ENCODE assay signal across 19 cellular contexts in genomic region chr5:88756953-88757352, GRCh38.
"Had no signal": no experiment of that assay in that cellular context is flagged by ENCODE, and none has a peak within 500 bp of the region (broad histone marks: within the 10 kb centered on the region; RNA-seq: fewer than 3 reads in every experiment).

No MANE protein-coding gene starts in this region.

- H3K4me1 ChIP-seq: foreskin keratinocyte, transverse colon had no signal

- ATAC-seq: foreskin keratinocyte; natural killer cell treated with Interleukin-12 subunit alpha and Interleukin-12 subunit beta and Interleukin-15 and Interleukin-18, amount 100 ng/mL, for 72 hours; stimulated activated naive CD8-positive, alpha-beta T cell treated with anti-CD3 and anti-CD28 coated beads, Interleukin-15, Interleukin-2, amounts not matched to agents 100 U/mL and 50 U/mL, for 24 hours had no signal

- H3K4me1 Mint-ChIP-seq: activated CD4-positive, alpha-beta memory T cell treated with anti-CD3 and anti-CD28 coated beads, Interleukin-2, amount 10 ng/mL, durations not matched to agents 7 days and 5 days; activated naive CD4-positive, alpha-beta T cell treated with anti-CD3 and anti-CD28 coated beads, Interleukin-2, amount 50 U/mL, for 24 hours had no signal

- H3K4me3 Mint-ChIP-seq: activated CD4-positive, alpha-beta memory T cell treated with anti-CD3 and anti-CD28 coated beads, Interleukin-2, amount 10 ng/mL, durations not matched to agents 7 days and 5 days; activated naive CD4-positive, alpha-beta T cell treated with anti-CD3 and anti-CD28 coated beads, Interleukin-2, amount 50 U/mL, for 24 hours; brain; central memory CD8-positive, alpha-beta T cell; natural killer cell treated with Interleukin-12 subunit alpha and Interleukin-12 subunit beta and Interleukin-15 and Interleukin-18, amount 100 ng/mL, for 72 hours had no signal

- H3K27ac Mint-ChIP-seq: activated CD4-positive, alpha-beta memory T cell treated with anti-CD3 and anti-CD28 coated beads, Interleukin-2, amount 10 ng/mL, durations not matched to agents 7 days and 5 days; activated naive CD4-positive, alpha-beta T cell treated with anti-CD3 and anti-CD28 coated beads, Interleukin-2, amount 50 U/mL, for 24 hours; brain; natural killer cell treated with Interleukin-12 subunit alpha and Interleukin-12 subunit beta and Interleukin-15 and Interleukin-18, amount 100 ng/mL, for 72 hours had no signal

- H3K27ac ChIP-seq: foreskin keratinocyte, transverse colon had no signal

- H3K36me3 Mint-ChIP-seq: activated naive CD4-positive, alpha-beta T cell treated with anti-CD3 and anti-CD28 coated beads, Interleukin-2, amount 50 U/mL, for 24 hours; natural killer cell treated with Interleukin-12 subunit alpha and Interleukin-12 subunit beta and Interleukin-15 and Interleukin-18, amount 100 ng/mL, for 72 hours had no signal

- DNase-seq: activated CD4-positive, alpha-beta memory T cell treated with anti-CD3 and anti-CD28 coated beads, Interleukin-2, amount 10 ng/mL, durations not matched to agents 7 days and 5 days; activated CD4-positive, alpha-beta T cell treated with anti-CD3 and anti-CD28 coated beads for 4 hours; activated effector memory CD4-positive, alpha-beta T cell treated with anti-CD3 and anti-CD28 coated beads, Interleukin-2, amount 50 U/mL, for 16 hours; activated T-cell treated with anti-CD3 and anti-CD28 coated beads, Interleukin-2, amount 50 U/mL, for 48 hours; amygdala; effector CD8-positive, alpha-beta T cell; foreskin keratinocyte; head of caudate nucleus; immature natural killer cell; mesendoderm; posterior cingulate gyrus; stimulated activated CD4-positive, alpha-beta T cell treated with anti-CD3 and anti-CD28 coated beads, Interleukin-15, amount 100 ng/mL, for 24 hours; stimulated activated CD4-positive, alpha-beta T cell treated with anti-CD3 and anti-CD28 coated beads, Interleukin-4, amount 100 ng/mL, for 1 hour; stimulated activated naive CD8-positive, alpha-beta T cell treated with anti-CD3 and anti-CD28 coated beads, Interleukin-15, Interleukin-2, amounts not matched to agents 100 U/mL and 50 U/mL, for 24 hours; transverse colon had no signal

- H3K27me3 Mint-ChIP-seq: brain had no signal

- H3K9me3 ChIP-seq: transverse colon had no signal

- H3K9me3 Mint-ChIP-seq: activated CD4-positive, alpha-beta memory T cell treated with anti-CD3 and anti-CD28 coated beads, Interleukin-2, amount 10 ng/mL, durations not matched to agents 7 days and 5 days; activated naive CD4-positive, alpha-beta T cell treated with anti-CD3 and anti-CD28 coated beads, Interleukin-2, amount 50 U/mL, for 24 hours; brain; central memory CD8-positive, alpha-beta T cell; immature natural killer cell; natural killer cell treated with Interleukin-12 subunit alpha and Interleukin-12 subunit beta and Interleukin-15 and Interleukin-18, amount 100 ng/mL, for 72 hours had no signal

- H3K36me3 ChIP-seq: transverse colon had no signal

- H3K27me3 ChIP-seq: transverse colon had no signal

- H3K4me3 ChIP-seq: transverse colon had no signal
